In the genomic region with DNA sequence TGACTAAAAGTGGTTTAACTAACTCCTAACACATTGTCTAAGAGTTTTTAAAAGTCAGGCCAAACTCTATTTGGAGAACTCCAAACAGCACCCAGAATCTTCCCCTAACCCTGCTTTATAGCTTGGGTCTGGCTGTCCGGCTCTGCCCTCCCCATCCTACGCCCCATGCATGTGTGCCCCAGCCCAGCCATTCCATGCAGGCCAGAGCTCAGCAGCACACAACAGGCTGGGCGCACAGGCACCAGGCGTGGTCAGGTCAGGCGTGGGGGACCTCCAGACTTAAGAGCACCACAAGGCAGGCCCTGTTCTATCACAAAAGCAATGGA, we compare ENCODE assay signal across 18 cellular contexts. TPM values are rescaled to one million over a fixed set of nuclear protein-coding genes. Genes with fewer than 3 reads are reported as not detected.
DNase-seq lines count a peak whose midpoint lies in the region; FAIRE-seq and TF ChIP-seq lines count a peak whose summit lies in the region.
"Had no signal": no experiment of that assay in that cellular context is flagged by ENCODE, and none has a peak within 500 bp of the region (broad histone marks: within the 10 kb centered on the region; RNA-seq: fewer than 3 reads in every experiment).

No MANE protein-coding gene starts in this region.

- FAIRE-seq in kidney (lab: Jason Lieb, UNC) = no peak
- FAIRE-seq: urothelium cell line had no signal

- H3K4me1 ChIP-seq in A673 (ENCODE audit: insufficient read depth, low read length, poor library complexity, severe bottlenecking) (peaks cover 62% of the 10 kb centered on the region), kidney (ENCODE audit: control insufficient read depth in 1 of 2, insufficient read depth in 1 of 2, low read depth in 1 of 2, low read length in 2 of 2) (peaks cover 20 to 35% of the 10 kb centered on the region in 2 donors)

- H3K4me1 Mint-ChIP-seq in HFFc6 (ENCODE audit: low read depth) (peaks cover 100% of the 10 kb centered on the region), brain (peaks cover 44% of the 10 kb centered on the region)
- no peaks in the 10 kb centered on the region for H3K4me1 Mint-ChIP-seq in activated CD4-positive, alpha-beta T cell treated with anti-CD3 and anti-CD28 coated beads, Interleukin-2, amount 10 ng/mL, durations not matched to agents 7 days and 5 days

- DNase-seq in A673 (ENCODE audit: low spot score) (no peak), HFFc6 (no peak), kidney (peak; percentile 47), NCI-H748 (lab: John Stamatoyannopoulos, UW; ENCODE audit: unreplicated experiment) (no peak), NCI-H146 (lab: John Stamatoyannopoulos, UW) (no peak), NCI-H146 treated with DMSO at 0.1 percent for 48 hours (lab: John Stamatoyannopoulos, UW; ENCODE audit: unreplicated experiment) (no peak)
- no peak for DNase-seq in activated CD4-positive, alpha-beta T cell treated with anti-CD3 and anti-CD28 coated beads, Interleukin-2, amount 10 ng/mL, durations not matched to agents 7 days and 5 days
- DNase-seq: activated CD4-positive, alpha-beta T cell treated with anti-CD3 and anti-CD28 coated beads for 36 hours; activated effector memory CD4-positive, alpha-beta T cell treated with anti-CD3 and anti-CD28 coated beads, Interleukin-2, amount 50 U/mL, for 16 hours; cerebellar nuclear complex; effector memory CD8-positive, alpha-beta T cell; left colon; NCI-H1105; NCI-H2171; NCI-H69; stomach had no signal

- H3K36me3 ChIP-seq in A673 (ENCODE audit: insufficient read depth, low read length, poor library complexity, severe bottlenecking) (no peaks in the 10 kb centered on the region), kidney (ENCODE audit: control insufficient read depth in 1 of 2, insufficient read depth in 2 of 2, low read length in 2 of 2) (no peaks in the 10 kb centered on the region)
- H3K36me3 ChIP-seq: stomach had no signal

- H3K9me3 ChIP-seq in A673 (ENCODE audit: low read depth, low read length, poor library complexity, severe bottlenecking) = no peaks in the 10 kb centered on the region
- H3K9me3 ChIP-seq in kidney (ENCODE audit: control insufficient read depth in 1 of 2, low read length in 2 of 2) = no peaks in the 10 kb centered on the region
- H3K9me3 ChIP-seq: stomach had no signal

- POLR2A ChIA-PET in A673 (lab: Charles Lee; ENCODE audit: low non-redundant PET) = no interaction called here
- POLR2A ChIA-PET in activated CD4-positive, alpha-beta T cell treated with anti-CD3 and anti-CD28 coated beads, Interleukin-2, amount 10 ng/mL, durations not matched to agents 7 days and 5 days (lab: Charles Lee) = no interaction called here

- no peaks in the 10 kb centered on the region for H3K27me3 ChIP-seq in A673 (replicated peaks; ENCODE audit: insufficient read depth, low read depth, low read length, poor library complexity)
- H3K27me3 ChIP-seq: stomach had no signal

- H3K27me3 Mint-ChIP-seq in HFFc6 (ENCODE audit: insufficient read depth) = no peaks in the 10 kb centered on the region; the same call in 1 of the 2 replicates
- peaks cover 3% of the 10 kb centered on the region for H3K27me3 Mint-ChIP-seq in brain
- no peaks in the 10 kb centered on the region for H3K27me3 Mint-ChIP-seq in activated CD4-positive, alpha-beta T cell treated with anti-CD3 and anti-CD28 coated beads, Interleukin-2, amount 10 ng/mL, durations not matched to agents 7 days and 5 days
- H3K27me3 Mint-ChIP-seq: activated CD4-positive, alpha-beta T cell treated with anti-CD3 and anti-CD28 coated beads for 36 hours had no signal

- TF ChIP-seq CTCF in A673 (conservative IDR thresholded peaks at IDR 0.05; ENCODE audit: low read depth, low read length) (no peak), HFFc6 (IDR thresholded peaks at IDR 0.05) (no peak), brain (conservative IDR thresholded peaks at IDR 0.05) (no peak), kidney (IDR thresholded peaks at IDR 0.05; ENCODE audit: borderline replicate concordance, extremely low read depth, insufficient read depth) (no peak)

- H3K4me3 Mint-ChIP-seq in HFFc6 = peak overlapping the region; percentile 71
- H3K4me3 Mint-ChIP-seq in brain = no peak overlapping the region
- no peak overlapping the region for H3K4me3 Mint-ChIP-seq in activated CD4-positive, alpha-beta T cell treated with anti-CD3 and anti-CD28 coated beads, Interleukin-2, amount 10 ng/mL, durations not matched to agents 7 days and 5 days
- H3K4me3 Mint-ChIP-seq: activated CD4-positive, alpha-beta T cell treated with anti-CD3 and anti-CD28 coated beads for 36 hours; effector memory CD8-positive, alpha-beta T cell had no signal

- H3K9me3 Mint-ChIP-seq in HFFc6 (no peaks in the 10 kb centered on the region), brain (no peaks in the 10 kb centered on the region)
- H3K9me3 Mint-ChIP-seq in activated CD4-positive, alpha-beta T cell treated with anti-CD3 and anti-CD28 coated beads, Interleukin-2, amount 10 ng/mL, durations not matched to agents 7 days and 5 days = no peaks in the 10 kb centered on the region
- H3K9me3 Mint-ChIP-seq: effector memory CD8-positive, alpha-beta T cell had no signal

- H3K27ac ChIP-seq in A673 (ENCODE audit: low read depth, low read length, poor library complexity, severe bottlenecking) (peak overlapping the region; percentile 45), kidney (ENCODE audit: low read depth in 2 of 2, low read length in 2 of 2) (no peak overlapping the region)

- intact Hi-C loops in A673 (cut with micrococcal nuclease; ENCODE audit: unreplicated experiment) = no loop called here
- intact Hi-C loops in kidney (cut with DNase I) = no loop called here

- BruUV-seq in A673 (replicated peaks; lab: Mats Ljungman, UMichigan) = no TSS peak

- no peak overlapping the region for H3K4me3 ChIP-seq in A673 (ENCODE audit: low read depth, low read length, poor library complexity, severe bottlenecking)
- H3K4me3 ChIP-seq in kidney (ENCODE audit: low read length in 2 of 2) = no peak overlapping the region
- H3K4me3 ChIP-seq: stomach had no signal

- CTCF ChIA-PET in A673 (lab: Charles Lee) = no interaction called here
- CTCF ChIA-PET in activated CD4-positive, alpha-beta T cell treated with anti-CD3 and anti-CD28 coated beads, Interleukin-2, amount 10 ng/mL, durations not matched to agents 7 days and 5 days (lab: Charles Lee) = no interaction called here

- no peak overlapping the region for H3K9ac ChIP-seq in kidney (ENCODE audit: low read length in 2 of 2)

- H3K36me3 Mint-ChIP-seq in HFFc6 (ENCODE audit: low read depth) = peaks cover 9% of the 10 kb centered on the region
- no peaks in the 10 kb centered on the region for H3K36me3 Mint-ChIP-seq in brain
- H3K36me3 Mint-ChIP-seq in activated CD4-positive, alpha-beta T cell treated with anti-CD3 and anti-CD28 coated beads, Interleukin-2, amount 10 ng/mL, durations not matched to agents 7 days and 5 days (ENCODE audit: low read depth) = no peaks in the 10 kb centered on the region

- H3K27ac Mint-ChIP-seq in HFFc6 (peak overlapping the region; percentile 98), brain (peak overlapping the region; percentile 7 to 81 (median 68))
- no peak overlapping the region for H3K27ac Mint-ChIP-seq in activated CD4-positive, alpha-beta T cell treated with anti-CD3 and anti-CD28 coated beads, Interleukin-2, amount 10 ng/mL, durations not matched to agents 7 days and 5 days
- H3K27ac Mint-ChIP-seq: activated CD4-positive, alpha-beta T cell treated with anti-CD3 and anti-CD28 coated beads for 36 hours; effector memory CD8-positive, alpha-beta T cell had no signal

RNA-seq across cellular contexts. Expression of a gene that starts 31.1 kb away (rescaled TPM):
- total RNA-seq in A673 (2021) = 14.7 and 20.7 TPM in 2 replicates
- 10 to 100 TPM; 26.8 to 29.8 (median 28.6) TPM for total RNA-seq in HFFc6 (2021; fragmentation: NEBNext Ultra II Directional; extraction: Animal tissue kit (Norgen Biotek cat#: 25700))
- polyA plus RNA-seq in brain (ENCODE audit: insufficient read depth, low read depth, low replicate concordance) = 37.4 TPM
- 39.8 TPM for total RNA-seq in kidney
- polyA plus RNA-seq in kidney (ENCODE audit: insufficient read depth, low read depth, low replicate concordance) = 16.4 TPM
- total RNA-seq in activated CD4-positive, alpha-beta T cell treated with anti-CD3 and anti-CD28 coated beads, Interleukin-2, amount 10 ng/mL, durations not matched to agents 7 days and 5 days = not detected

Comparison
In these comparisons a context has a peak if more than half of its experiments do, and no peak if none do; other contexts are left out.
1. RNA of a gene that starts 31.1 kb away (total RNA-seq): 39.8 TPM in kidney (single experiment), 26.8 to 29.8 TPM in HFFc6 and 14.7 to 20.7 TPM in A673; not detected in activated CD4-positive, alpha-beta T cell treated with anti-CD3 and anti-CD28 coated beads, Interleukin-2, amount 10 ng/mL, durations not matched to agents 7 days and 5 days; every median in the first group is over 10 times any median in the second.